Comparison of ENCODE assay signal across 8 cellular contexts in the genomic region with DNA sequence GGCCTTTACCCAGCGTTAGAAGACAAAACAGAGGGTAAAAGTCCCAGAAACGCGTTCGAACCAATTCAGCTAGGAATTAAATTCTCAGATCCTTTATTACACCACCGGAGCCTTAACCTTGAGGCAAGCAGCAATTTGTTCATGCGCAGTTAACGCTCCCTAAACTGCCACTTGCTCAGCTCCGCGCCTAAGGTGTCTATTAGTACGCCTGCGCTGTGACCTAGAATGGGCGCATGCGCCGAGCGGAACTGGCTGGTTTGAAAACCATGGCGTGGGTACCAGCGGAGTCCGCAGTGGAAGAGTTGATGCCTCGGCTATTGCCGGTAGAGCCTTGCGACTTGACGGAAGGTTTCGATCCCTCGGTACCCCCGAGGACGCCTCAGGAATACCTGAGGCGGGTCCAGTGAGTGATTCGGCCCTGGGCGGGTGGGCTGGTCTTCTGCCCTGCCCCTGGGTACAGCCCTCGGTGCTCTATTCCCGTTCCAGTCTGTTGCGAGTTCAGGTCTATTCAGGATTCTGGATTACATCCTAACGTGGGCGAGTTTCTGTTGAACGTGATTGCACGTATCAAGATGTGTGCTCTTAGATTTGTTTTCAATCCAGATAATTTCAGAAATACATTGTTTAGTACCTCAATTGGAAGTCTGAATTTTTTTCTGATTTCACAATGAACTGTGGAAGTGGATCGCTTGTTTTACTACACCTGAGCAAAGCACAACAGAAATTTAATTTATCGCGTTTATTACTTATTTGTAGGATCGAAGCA. TPM values are rescaled to one million over a fixed set of nuclear protein-coding genes. Genes with fewer than 3 reads are reported as not detected.
DNase-seq lines count a peak whose midpoint lies in the region; ATAC-seq and TF ChIP-seq lines count a peak whose summit lies in the region.

A gene with protein sequence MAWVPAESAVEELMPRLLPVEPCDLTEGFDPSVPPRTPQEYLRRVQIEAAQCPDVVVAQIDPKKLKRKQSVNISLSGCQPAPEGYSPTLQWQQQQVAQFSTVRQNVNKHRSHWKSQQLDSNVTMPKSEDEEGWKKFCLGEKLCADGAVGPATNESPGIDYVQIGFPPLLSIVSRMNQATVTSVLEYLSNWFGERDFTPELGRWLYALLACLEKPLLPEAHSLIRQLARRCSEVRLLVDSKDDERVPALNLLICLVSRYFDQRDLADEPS (plus strand): TSS at position 251 of the 766 bp plus-strand sequence. CDS start 16 bp downstream, at position 267.

- POLR2A ChIA-PET in activated B cell treated with CpG ODN at 0.5 μM for 24 hours (lab: Charles Lee): interaction anchor here (0.6 to 3.4 kb wide), 10 partner anchors 8 to 318 kb away, joined by 3 to 85 read pairs (median 8); partner anchors contain the start of genes FBXO33, PNN, SEC23A and TRAPPC6B

- DNase-seq in AG08395 (ENCODE audit: low spot score): peak; percentile 99
- peak; percentile 97 for DNase-seq in NCI-H345 (lab: John Stamatoyannopoulos, UW)
- DNase-seq in activated B cell treated with CpG ODN at 0.5 μM for 24 hours: peak; percentile 83
- DNase-seq in central memory CD4-positive, alpha-beta T cell: peak; percentile 93
- DNase-seq in inferior parietal cortex (ENCODE audit: extremely low spot score): peak; percentile 98
- peak; percentile 97 for DNase-seq in spleen

- H3K4me3 Mint-ChIP-seq in activated B cell treated with CpG ODN at 0.5 μM for 24 hours: peak within 1 kb of the TSS; percentile 98

- intact Hi-C loops in activated B cell treated with CpG ODN at 0.5 μM for 24 hours (cut with micrococcal nuclease) (loop anchor here (1.0 to 2.0 kb wide), 5 partner anchors 11 to 318 kb away; partner anchors contain the start of genes FBXO33, PNN, SEC23A and TRAPPC6B), spleen (cut with DNase I; ENCODE audit: low total_unique reads) (no loop called here)

- peak within 1 kb of the TSS; percentile 95 for H3K27ac Mint-ChIP-seq in activated B cell treated with CpG ODN at 0.5 μM for 24 hours

- TF ChIP-seq CTCF in activated B cell treated with CpG ODN at 0.5 μM for 24 hours (IDR thresholded peaks at IDR 0.05) (no peak), spleen (IDR thresholded peaks at IDR 0.05 in 8 of 11, conservative IDR thresholded peaks at IDR 0.05 in 3 of 11) (no peak)

- H3K27ac ChIP-seq in spleen: peak within 1 kb of the TSS; percentile 24 to 90 (median 84)

- H3K27me3 Mint-ChIP-seq in activated B cell treated with CpG ODN at 0.5 μM for 24 hours: no peaks in the 10 kb centered on the region

- H3K9me3 ChIP-seq in spleen: no peaks in the 10 kb centered on the region

- peaks cover 6 to 30% (median 22%) of the 10 kb centered on the region in 6 donors for H3K4me1 ChIP-seq in spleen

- peaks cover 19% of the 10 kb centered on the region for H3K36me3 Mint-ChIP-seq in activated B cell treated with CpG ODN at 0.5 μM for 24 hours (ENCODE audit: low read depth)

- in situ Hi-C loops in GM18951 (cut with MboI; ENCODE audit: low sequenced_read_pairs, unreplicated experiment): loop anchor here (25.0 kb wide), 1 partner anchor 323 kb away; the partner anchor contains the start of gene FBXO33

- CTCF ChIA-PET in activated B cell treated with CpG ODN at 0.5 μM for 24 hours (lab: Charles Lee): interaction anchor here (1.0 to 2.1 kb wide), 2 partner anchors 10 to 56 kb away, joined by 5 to 11 read pairs; partner anchors contain the start of genes SEC23A and TRAPPC6B

- peak; percentile 89 for TF ChIP-seq POLR2A in GM18951 (IDR thresholded peaks at IDR 0.05; ENCODE audit: extremely low read depth, insufficient read depth, insufficient read length)
- no peak for TF ChIP-seq POLR2A in spleen (IDR thresholded peaks at IDR 0.05)

- H3K27me3 ChIP-seq in spleen (replicated peaks in 1 of 7): no peaks in the 10 kb centered on the region

- peak; percentile 88 for ATAC-seq in HG03196 (IDR thresholded peaks at IDR 0.05; ENCODE audit: unreplicated experiment)
- ATAC-seq in activated B cell treated with CpG ODN at 0.5 μM for 24 hours (ENCODE audit: low read depth): peak; percentile 99

- H3K9me3 Mint-ChIP-seq in activated B cell treated with CpG ODN at 0.5 μM for 24 hours: no peaks in the 10 kb centered on the region

- peaks cover 0 to 27% (median 10%) of the 10 kb centered on the region in 6 donors for H3K36me3 ChIP-seq in spleen

- H3K4me3 ChIP-seq in spleen: peak within 1 kb of the TSS; percentile 55 to 82 (median 65)

- WGBS in spleen, 5 donors: 0 to 1% (median 1%) methylated on average over 34 to 40 of the region's 40 CpGs

- H3K4me1 Mint-ChIP-seq in activated B cell treated with CpG ODN at 0.5 μM for 24 hours: peaks cover 28% of the 10 kb centered on the region

RNA-seq across cellular contexts. Expression of the gene that starts here (rescaled TPM):
- total RNA-seq in activated B cell treated with CpG ODN at 0.5 μM for 24 hours: 12.3 and 12.6 TPM in 2 replicates
- total RNA-seq in spleen: 10 to 100 TPM in 6 of 7 donors, 1 to 10 TPM in 1; 8.4 to 20.8 (median 14.0) TPM
- 10 to 100 TPM; 10.8 to 14.4 (median 12.5) TPM for polyA plus RNA-seq in spleen

Comparison
In these comparisons a context has a peak if more than half of its experiments do, and no peak if none do; other contexts are left out.
1. Peak in every context shown above with its lines: DNase-seq, ATAC-seq, H3K4me3 ChIP-seq and H3K27ac ChIP-seq.